Comparison of ENCODE assay signal across 33 cellular contexts in the genomic region with DNA sequence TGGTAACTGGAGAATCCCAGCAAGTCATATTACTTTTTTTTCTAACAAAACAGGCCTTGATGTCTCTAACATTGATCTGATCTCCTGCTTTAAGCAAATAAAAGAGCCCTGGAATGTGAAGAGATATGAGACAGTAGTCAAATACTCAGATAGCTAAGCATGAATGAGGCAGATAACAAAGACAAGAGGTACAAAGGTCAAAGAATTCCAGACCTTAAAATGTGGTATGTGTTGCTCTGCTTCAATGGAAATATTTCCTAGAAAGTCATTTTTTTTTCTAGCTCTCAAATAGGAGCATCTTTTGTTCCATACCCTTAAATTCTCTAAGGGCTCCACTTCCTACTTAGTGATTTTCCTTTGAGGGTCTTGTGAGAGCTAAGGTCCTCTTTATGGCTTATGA.
"Had no signal": no experiment of that assay in that cellular context is flagged by ENCODE, and none has a peak within 500 bp of the region (broad histone marks: within the 10 kb centered on the region; RNA-seq: fewer than 3 reads in every experiment).

No MANE protein-coding gene starts in this region.

- H3K4me1 ChIP-seq: Peyer's patch, SJSA1 had no signal

- H3K27ac ChIP-seq: cardiac muscle cell, Peyer's patch, SJSA1, VCaP had no signal

- H3K4me1 Mint-ChIP-seq: activated B cell treated with CpG ODN at 0.5 μM for 24 hours; activated naive CD4-positive, alpha-beta T cell treated with anti-CD3 and anti-CD28 coated beads, Interleukin-2, amount 10 ng/mL, durations not matched to agents 7 days and 5 days; activated naive CD8-positive, alpha-beta T cell treated with anti-CD3 and anti-CD28 coated beads, Interleukin-2, amount 50 U/mL, for 24 hours had no signal

- H3K27ac Mint-ChIP-seq: activated B cell treated with CpG ODN at 0.5 μM for 24 hours; activated CD4-positive, alpha-beta memory T cell treated with anti-CD3 and anti-CD28 coated beads for 36 hours; activated naive CD4-positive, alpha-beta T cell treated with anti-CD3 and anti-CD28 coated beads, Interleukin-2, amount 10 ng/mL, durations not matched to agents 7 days and 5 days; activated naive CD8-positive, alpha-beta T cell; activated naive CD8-positive, alpha-beta T cell treated with anti-CD3 and anti-CD28 coated beads, Interleukin-2, amount 50 U/mL, for 24 hours had no signal

- ATAC-seq: activated naive CD8-positive, alpha-beta T cell treated with anti-CD3 and anti-CD28 coated beads, Interleukin-2, amount 50 U/mL, for 24 hours; activated T-cell treated with anti-CD3 and anti-CD28 coated beads, Interleukin-2, amount 50 U/mL, for 4 hours; K562; SK-N-SH treated with all-trans-retinoic acid at 6 μM for 48 hours had no signal

- FAIRE-seq: K562 had no signal

- H3K27me3 ChIP-seq: cardiac muscle cell, Peyer's patch, SJSA1 had no signal

- H3K27me3 Mint-ChIP-seq: activated B cell treated with CpG ODN at 0.5 μM for 24 hours; activated CD4-positive, alpha-beta memory T cell treated with anti-CD3 and anti-CD28 coated beads for 36 hours; activated naive CD4-positive, alpha-beta T cell treated with anti-CD3 and anti-CD28 coated beads, Interleukin-2, amount 10 ng/mL, durations not matched to agents 7 days and 5 days; activated naive CD8-positive, alpha-beta T cell; activated naive CD8-positive, alpha-beta T cell treated with anti-CD3 and anti-CD28 coated beads, Interleukin-2, amount 50 U/mL, for 24 hours had no signal

- H3K4me3 ChIP-seq: cardiac muscle cell, K562, Peyer's patch, SJSA1 had no signal

- DNase-seq: activated B cell treated with CpG ODN at 0.5 μM for 24 hours; activated CD4-positive, alpha-beta memory T cell treated with anti-CD3 and anti-CD28 coated beads for 36 hours; activated CD4-positive, alpha-beta T cell treated with anti-CD3 and anti-CD28 coated beads for 4 hours; activated CD4-positive, alpha-beta T cell treated with anti-CD3 and anti-CD28 coated beads, Interleukin-2, amount 50 U/mL, for 1 hour; activated CD4-positive, CD25-positive, alpha-beta regulatory T cell treated with anti-CD3 and anti-CD28 coated beads, Interleukin-2, amount 50 U/mL, for 72 hours; activated CD8-positive, alpha-beta memory T cell treated with anti-CD3 and anti-CD28 coated beads, Interleukin-2, amount 50 U/mL, for 4 hours; activated effector memory CD4-positive, alpha-beta T cell treated with Interleukin-2 at 50 U/mL for 16 hours; activated naive CD4-positive, alpha-beta T cell treated with anti-CD3 and anti-CD28 coated beads, Interleukin-2, amount 10 ng/mL, durations not matched to agents 7 days and 5 days; activated naive CD8-positive, alpha-beta T cell treated with anti-CD3 and anti-CD28 coated beads, Interleukin-2, amount 50 U/mL, for 24 hours; activated T-cell treated with anti-CD3 and anti-CD28 coated beads for 4 hours; activated T-cell treated with anti-CD3 and anti-CD28 coated beads, Interleukin-2, amount 50 U/mL, for 4 hours; amniotic stem cell; aorta; NCI-H1092 treated with DMSO at 0.1 percent for 48 hours; NCI-H1417 treated with DMSO at 0.1 percent for 48 hours; NCI-H187 treated with DMSO at 0.1 percent for 48 hours; NCI-H2081; NCI-H2171 treated with DMSO at 0.1 percent for 48 hours; NCI-H2227 treated with DMSO at 0.1 percent for 48 hours; NCI-H446 treated with DMSO at 0.1 percent for 48 hours; NCI-H524; Peyer's patch; RPMI8226; SHP77 treated with DMSO at 0.1 percent for 48 hours; T-helper 1 cell; T-helper 2 cell; T-helper 9 cell had no signal

- H3K36me3 ChIP-seq: cardiac muscle cell, Peyer's patch had no signal

- H3K4me3 Mint-ChIP-seq: activated B cell treated with CpG ODN at 0.5 μM for 24 hours; activated CD4-positive, alpha-beta memory T cell treated with anti-CD3 and anti-CD28 coated beads for 36 hours; activated naive CD4-positive, alpha-beta T cell treated with anti-CD3 and anti-CD28 coated beads, Interleukin-2, amount 10 ng/mL, durations not matched to agents 7 days and 5 days; activated naive CD8-positive, alpha-beta T cell; activated naive CD8-positive, alpha-beta T cell treated with anti-CD3 and anti-CD28 coated beads, Interleukin-2, amount 50 U/mL, for 24 hours; activated T-cell treated with anti-CD3 and anti-CD28 coated beads, Interleukin-2, amount 50 U/mL, for 4 hours had no signal
